Comparison of ENCODE assay signal across 1 cellular context in the genomic region with DNA sequence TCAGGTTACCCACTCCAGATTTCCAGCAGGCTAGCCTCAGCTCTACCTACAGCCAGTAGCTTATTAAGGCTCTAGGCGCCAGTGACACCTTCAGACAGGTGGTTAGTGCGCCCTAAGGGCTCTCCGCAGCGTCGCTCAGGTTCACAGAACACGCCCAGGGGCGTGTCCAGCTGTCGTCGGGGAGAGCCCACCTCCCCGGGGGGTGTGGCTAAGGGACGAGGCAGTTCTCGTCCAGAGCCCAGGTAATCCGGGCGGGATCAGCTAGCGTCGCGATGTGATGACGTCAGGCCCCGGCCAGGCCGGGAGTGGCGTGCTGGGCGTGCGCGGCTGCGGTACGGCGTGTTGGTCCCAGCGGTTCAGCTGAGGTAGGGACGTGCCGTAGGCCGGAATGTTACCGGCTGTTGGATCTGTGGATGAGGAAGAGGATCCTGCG.
TF ChIP-seq lines count a peak whose summit lies in the region.

A gene (plus strand): TSS at position 340 of the 433 bp plus-strand sequence. CDS start 49 bp downstream, at position 389.

TF ChIP-seq in A549, 52 proteins besides CTCF, POLR2A, EP300 and RAD21 (continued from another document):
- TF ChIP-seq, protein P1, sequence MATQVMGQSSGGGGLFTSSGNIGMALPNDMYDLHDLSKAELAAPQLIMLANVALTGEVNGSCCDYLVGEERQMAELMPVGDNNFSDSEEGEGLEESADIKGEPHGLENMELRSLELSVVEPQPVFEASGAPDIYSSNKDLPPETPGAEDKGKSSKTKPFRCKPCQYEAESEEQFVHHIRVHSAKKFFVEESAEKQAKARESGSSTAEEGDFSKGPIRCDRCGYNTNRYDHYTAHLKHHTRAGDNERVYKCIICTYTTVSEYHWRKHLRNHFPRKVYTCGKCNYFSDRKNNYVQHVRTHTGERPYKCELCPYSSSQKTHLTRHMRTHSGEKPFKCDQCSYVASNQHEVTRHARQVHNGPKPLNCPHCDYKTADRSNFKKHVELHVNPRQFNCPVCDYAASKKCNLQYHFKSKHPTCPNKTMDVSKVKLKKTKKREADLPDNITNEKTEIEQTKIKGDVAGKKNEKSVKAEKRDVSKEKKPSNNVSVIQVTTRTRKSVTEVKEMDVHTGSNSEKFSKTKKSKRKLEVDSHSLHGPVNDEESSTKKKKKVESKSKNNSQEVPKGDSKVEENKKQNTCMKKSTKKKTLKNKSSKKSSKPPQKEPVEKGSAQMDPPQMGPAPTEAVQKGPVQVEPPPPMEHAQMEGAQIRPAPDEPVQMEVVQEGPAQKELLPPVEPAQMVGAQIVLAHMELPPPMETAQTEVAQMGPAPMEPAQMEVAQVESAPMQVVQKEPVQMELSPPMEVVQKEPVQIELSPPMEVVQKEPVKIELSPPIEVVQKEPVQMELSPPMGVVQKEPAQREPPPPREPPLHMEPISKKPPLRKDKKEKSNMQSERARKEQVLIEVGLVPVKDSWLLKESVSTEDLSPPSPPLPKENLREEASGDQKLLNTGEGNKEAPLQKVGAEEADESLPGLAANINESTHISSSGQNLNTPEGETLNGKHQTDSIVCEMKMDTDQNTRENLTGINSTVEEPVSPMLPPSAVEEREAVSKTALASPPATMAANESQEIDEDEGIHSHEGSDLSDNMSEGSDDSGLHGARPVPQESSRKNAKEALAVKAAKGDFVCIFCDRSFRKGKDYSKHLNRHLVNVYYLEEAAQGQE (IDR thresholded peaks at IDR 0.05): 0 out of 2 replicates have a peak, but pooled peaks have one; percentile 28
- TF ChIP-seq, protein P2, sequence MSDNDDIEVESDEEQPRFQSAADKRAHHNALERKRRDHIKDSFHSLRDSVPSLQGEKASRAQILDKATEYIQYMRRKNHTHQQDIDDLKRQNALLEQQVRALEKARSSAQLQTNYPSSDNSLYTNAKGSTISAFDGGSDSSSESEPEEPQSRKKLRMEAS (IDR thresholded peaks at IDR 0.05): peak; percentile 28; the same call in 1 of the 2 replicates
